In genomic region chr6:160076009-160076408, GRCh38 we compare ENCODE assay signal across 20 cellular contexts.
"Had no signal": no experiment of that assay in that cellular context is flagged by ENCODE, and none has a peak within 500 bp of the region (broad histone marks: within the 10 kb centered on the region; RNA-seq: fewer than 3 reads in every experiment).

No MANE protein-coding gene starts in this region.

- H3K9me3 ChIP-seq: colonic mucosa, esophagus muscularis mucosa, gastrocnemius medialis, left lung, spleen, thyroid gland had no signal

- FAIRE-seq: bronchial epithelial cell had no signal

- DNase-seq: activated CD4-positive, alpha-beta T cell treated with anti-CD3 and anti-CD28 coated beads, Interleukin-2, amount 50 U/mL, for 4 hours; activated naive CD4-positive, alpha-beta T cell; activated naive CD8-positive, alpha-beta T cell treated with anti-CD3 and anti-CD28 coated beads, Interleukin-2, amount 10 ng/mL, durations not matched to agents 7 days and 5 days; amygdala; colonic mucosa; dorsolateral prefrontal cortex; gastrocnemius medialis; hippocampal formation; kidney glomerular epithelial cell; left lung; natural killer cell; spleen; stimulated activated CD4-positive, alpha-beta T cell treated with anti-CD3 and anti-CD28 coated beads, Interleukin-4, amount 100 ng/mL, for 1 hour; substantia nigra; T-cell; thyroid gland had no signal

- H3K27ac ChIP-seq: colonic mucosa, dorsolateral prefrontal cortex, esophagus muscularis mucosa, gastrocnemius medialis, left lung, spleen, thyroid gland, VCaP had no signal

- H3K4me1 ChIP-seq: colonic mucosa, esophagus muscularis mucosa, gastrocnemius medialis, left lung, thyroid gland had no signal

- H3K27me3 ChIP-seq: colonic mucosa, dorsolateral prefrontal cortex, esophagus muscularis mucosa, gastrocnemius medialis, left lung, spleen, thyroid gland had no signal

- ATAC-seq: gastrocnemius medialis, left lung, natural killer cell, T-cell had no signal

- H3K4me3 ChIP-seq: colonic mucosa, dorsolateral prefrontal cortex, esophagus muscularis mucosa, gastrocnemius medialis, left lung, lung, spleen, thyroid gland had no signal
